In genomic region chr3:17894434-17895060, GRCh38 we compare ENCODE assay signal across 8 cellular contexts.
DNase-seq lines count a peak whose midpoint lies in the region; ATAC-seq and TF ChIP-seq lines count a peak whose summit lies in the region.

No MANE protein-coding gene starts in this region.

- no peak overlapping the region for H3K27ac Mint-ChIP-seq in activated naive CD8-positive, alpha-beta T cell treated with anti-CD3 and anti-CD28 coated beads, Interleukin-2, amount 10 ng/mL, durations not matched to agents 7 days and 5 days

- H3K9ac ChIP-seq in mesendoderm (ENCODE audit: low read length), result no peak overlapping the region

- no peaks in the 10 kb centered on the region for H3K79me1 ChIP-seq in mesendoderm (ENCODE audit: low read length)

- no peak overlapping the region for H2AK5ac ChIP-seq in mesendoderm (ENCODE audit: low read length)

- no peak overlapping the region for H3K4me2 ChIP-seq in mesendoderm (ENCODE audit: low read length)

- no peak overlapping the region for H4K8ac ChIP-seq in mesendoderm (ENCODE audit: low read depth, low read length)

- no peak overlapping the region for H2BK15ac ChIP-seq in mesendoderm (replicated peaks; ENCODE audit: low read depth)

- no peaks in the 10 kb centered on the region for H3K9me3 ChIP-seq in uterus

- H3K4me3 ChIP-seq in HFF-Myc (replicated peaks; ENCODE audit: low read depth, low read length) (no peak overlapping the region), mesendoderm (ENCODE audit: low read length) (no peak overlapping the region), uterus (no peak overlapping the region)

- no peak overlapping the region for H2BK120ac ChIP-seq in mesendoderm (ENCODE audit: low read depth, low read length)

- DNase-seq in NCI-H1105 treated with DMSO at 0.1 percent for 48 hours (lab: John Stamatoyannopoulos, UW) (peak; percentile 8), NCI-H1105 (lab: John Stamatoyannopoulos, UW) (no peak), HFF-Myc (ENCODE audit: extremely low read depth, low read depth) (no peak), NOMO-1 treated with DMSO at 0.1 percent for 48 hours (lab: John Stamatoyannopoulos, UW; ENCODE audit: unreplicated experiment) (peak; percentile 54), mesendoderm (peak; percentile 85), occipital lobe (lab: John Stamatoyannopoulos, UW) (no peak), uterus (no peak)
- DNase-seq in activated naive CD8-positive, alpha-beta T cell treated with anti-CD3 and anti-CD28 coated beads, Interleukin-2, amount 10 ng/mL, durations not matched to agents 7 days and 5 days, result peak; percentile 51

- POLR2A ChIA-PET in activated naive CD8-positive, alpha-beta T cell treated with anti-CD3 and anti-CD28 coated beads, Interleukin-2, amount 10 ng/mL, durations not matched to agents 7 days and 5 days (lab: Charles Lee), result no interaction called here

- no peak overlapping the region for H2BK5ac ChIP-seq in mesendoderm (ENCODE audit: low read length)

- no peak overlapping the region for H3K4ac ChIP-seq in mesendoderm (ENCODE audit: low read depth, low read length)

- peaks cover 3% of the 10 kb centered on the region for H3K27me3 Mint-ChIP-seq in activated naive CD8-positive, alpha-beta T cell treated with anti-CD3 and anti-CD28 coated beads, Interleukin-2, amount 10 ng/mL, durations not matched to agents 7 days and 5 days

- peaks cover 3% of the 10 kb centered on the region for H3K9me3 Mint-ChIP-seq in activated naive CD8-positive, alpha-beta T cell treated with anti-CD3 and anti-CD28 coated beads, Interleukin-2, amount 10 ng/mL, durations not matched to agents 7 days and 5 days

- no peak overlapping the region for H3K23ac ChIP-seq in mesendoderm (ENCODE audit: low read length)

- TF ChIP-seq POLR2A in uterus (IDR thresholded peaks at IDR 0.05), result no peak

- no peaks in the 10 kb centered on the region for H3K4me1 Mint-ChIP-seq in activated naive CD8-positive, alpha-beta T cell treated with anti-CD3 and anti-CD28 coated beads, Interleukin-2, amount 10 ng/mL, durations not matched to agents 7 days and 5 days

- H3K4me1 ChIP-seq in mesendoderm (ENCODE audit: control insufficient read depth, low read depth, low read length) (no peaks in the 10 kb centered on the region), uterus (no peaks in the 10 kb centered on the region)

- no peak overlapping the region for H3K27ac ChIP-seq in mesendoderm (ENCODE audit: low read depth, low read length)
- H3K27ac ChIP-seq in uterus, result no peak overlapping the region

- TF ChIP-seq CTCF in HFF-Myc (IDR thresholded peaks at IDR 0.05; ENCODE audit: low read depth, low read length, missing control alignments), result peak; percentile 39
- no peak for TF ChIP-seq CTCF in uterus (IDR thresholded peaks at IDR 0.05)

- no peak overlapping the region for H3K18ac ChIP-seq in mesendoderm (ENCODE audit: low read length)

- intact Hi-C loops in uterus (cut with DNase I; ENCODE audit: low total_unique reads), result no loop called here

- H3K36me3 ChIP-seq in mesendoderm (ENCODE audit: control insufficient read depth, insufficient read depth, low read length) (no peaks in the 10 kb centered on the region), uterus (no peaks in the 10 kb centered on the region)

- no peak overlapping the region for H4K5ac ChIP-seq in mesendoderm (ENCODE audit: low read length)

- peaks cover 5% of the 10 kb centered on the region for H3K36me3 Mint-ChIP-seq in activated naive CD8-positive, alpha-beta T cell treated with anti-CD3 and anti-CD28 coated beads, Interleukin-2, amount 10 ng/mL, durations not matched to agents 7 days and 5 days

- H3K4me3 Mint-ChIP-seq in activated naive CD8-positive, alpha-beta T cell treated with anti-CD3 and anti-CD28 coated beads, Interleukin-2, amount 10 ng/mL, durations not matched to agents 7 days and 5 days, result no peak overlapping the region

- no peaks in the 10 kb centered on the region for H3K79me2 ChIP-seq in mesendoderm (ENCODE audit: control insufficient read depth, insufficient read depth, low read length)

- H3K27me3 ChIP-seq in mesendoderm (ENCODE audit: insufficient read depth, low read length, poor library complexity) (no peaks in the 10 kb centered on the region), uterus (no peaks in the 10 kb centered on the region)

- H3K56ac ChIP-seq in mesendoderm (ENCODE audit: low read length), result no peak overlapping the region

- WGBS in mesendoderm (ENCODE audit: extremely low coverage, insufficient coverage, low lambda C conversion rate), result no CpG with 5 or more reads among the region's 1 CpG

- ATAC-seq in activated naive CD8-positive, alpha-beta T cell treated with anti-CD3 and anti-CD28 coated beads, Interleukin-2, amount 10 ng/mL, durations not matched to agents 7 days and 5 days (ENCODE audit: low read depth), result no peak

Comparison
In these comparisons a context has a peak if more than half of its experiments do, and no peak if none do; other contexts are left out.
1. DNase-seq: peak in NCI-H1105 treated with DMSO at 0.1 percent for 48 hours (single experiment), NOMO-1 treated with DMSO at 0.1 percent for 48 hours (single experiment), activated naive CD8-positive, alpha-beta T cell treated with anti-CD3 and anti-CD28 coated beads, Interleukin-2, amount 10 ng/mL, durations not matched to agents 7 days and 5 days (single experiment) and mesendoderm (single experiment); none in NCI-H1105 (single experiment), HFF-Myc (single experiment), occipital lobe (single experiment) and uterus (0 of 2).